Comparison of ENCODE assay signal across 8 cellular contexts in the genomic region with DNA sequence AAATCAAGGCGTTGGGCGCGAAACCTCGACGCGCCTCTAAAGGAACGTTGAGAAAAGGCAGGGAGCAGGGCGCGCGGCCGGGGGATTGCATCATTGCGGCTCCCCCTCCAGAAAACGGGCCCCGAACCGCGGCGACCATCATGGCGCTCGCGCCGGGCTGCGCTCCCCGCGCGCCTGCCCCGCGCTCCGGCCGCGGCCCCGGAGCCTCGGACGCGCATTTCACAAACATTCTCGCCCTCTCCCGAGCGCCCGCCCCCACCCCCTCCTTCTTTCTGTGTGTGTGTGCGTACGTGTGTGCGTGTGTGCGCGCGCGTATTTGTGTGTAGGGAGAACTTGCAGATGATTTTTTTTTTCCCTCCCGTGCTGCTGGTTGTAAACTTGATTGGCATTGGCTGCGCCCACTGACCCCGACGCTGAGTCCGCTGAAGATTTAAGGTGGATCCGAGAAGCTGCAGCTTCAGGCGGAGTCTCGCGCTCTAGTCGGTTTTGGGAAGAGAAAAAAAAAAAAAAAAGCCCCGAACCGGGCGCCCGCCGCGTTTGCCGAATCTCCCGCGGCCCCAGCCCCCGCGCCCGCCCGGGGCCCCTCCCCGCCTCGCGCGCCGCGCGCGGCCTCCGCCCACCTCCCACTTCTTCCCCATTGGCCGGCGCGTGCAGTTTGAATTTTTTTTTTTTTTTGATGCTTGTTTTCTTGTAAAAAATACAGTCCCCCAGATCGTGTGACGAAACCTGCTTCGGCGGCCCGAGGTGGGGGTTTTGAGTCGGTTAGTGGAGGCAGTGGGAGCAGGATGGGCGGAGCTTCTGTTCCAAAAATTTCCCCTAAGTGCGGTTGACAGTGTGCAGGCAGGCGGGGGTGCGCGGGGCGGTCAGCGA. TPM values are rescaled to one million over a fixed set of nuclear protein-coding genes. Genes with fewer than 3 reads are reported as not detected.
DNase-seq lines count a peak whose midpoint lies in the region; ATAC-seq lines count a peak whose summit lies in the region.

No MANE protein-coding gene starts in this region.

- WGBS in esophagus, 2 donors: 1% methylated on average over 81 to 93 of the region's 93 CpGs

- H3K4me1 ChIP-seq in esophagus (ENCODE audit: control insufficient read depth in 2 of 2, insufficient read depth in 2 of 2, low read length in 1 of 2): peaks cover 0 to 3% of the 10 kb centered on the region in 2 donors
- H3K4me1 ChIP-seq in muscle layer of colon (ENCODE audit: insufficient read depth, low read length): peaks cover 31% of the 10 kb centered on the region

- peak overlapping the region; percentile 98 to 100 (median 99) for H3K27ac Mint-ChIP-seq in IgD-negative memory B cell
- peak overlapping the region; percentile 99 for H3K27ac Mint-ChIP-seq in activated T-cell treated with anti-CD3 and anti-CD28 coated beads, Interleukin-2, amount 50 U/mL, for 24 hours

- H3K4me3 ChIP-seq in esophagus (ENCODE audit: low read depth in 1 of 2, low read length in 2 of 2): peak overlapping the region; percentile 65 to 95
- peak overlapping the region; percentile 79 to 90 for H3K4me3 ChIP-seq in muscle layer of colon (ENCODE audit: low read depth in 1 of 2, low read length in 2 of 2)

- no peaks in the 10 kb centered on the region for H3K27me3 Mint-ChIP-seq in IgD-negative memory B cell
- H3K27me3 Mint-ChIP-seq in activated T-cell treated with anti-CD3 and anti-CD28 coated beads, Interleukin-2, amount 50 U/mL, for 24 hours: no peaks in the 10 kb centered on the region

- no peaks in the 10 kb centered on the region for H3K36me3 ChIP-seq in esophagus (ENCODE audit: control insufficient read depth in 2 of 2, insufficient read depth in 2 of 2, low read length in 1 of 2)
- peaks cover 17% of the 10 kb centered on the region for H3K36me3 ChIP-seq in muscle layer of colon (ENCODE audit: insufficient read depth, low read length)

- H3K9me3 ChIP-seq in esophagus (ENCODE audit: control insufficient read depth in 2 of 2, insufficient read depth in 1 of 2, low read depth in 1 of 2, low read length in 1 of 2) (no peaks in the 10 kb centered on the region), muscle layer of colon (ENCODE audit: low read length) (no peaks in the 10 kb centered on the region)

- peak overlapping the region; percentile 96 to 99 (median 98) for H3K4me3 Mint-ChIP-seq in IgD-negative memory B cell
- H3K4me3 Mint-ChIP-seq in activated T-cell treated with anti-CD3 and anti-CD28 coated beads, Interleukin-2, amount 50 U/mL, for 24 hours: peak overlapping the region; percentile 99

- DNase-seq in DMS153 (lab: John Stamatoyannopoulos, UW) (peak; percentile 93), OCI-M1 (lab: John Stamatoyannopoulos, UW) (peak; percentile 99)
- peak; percentile 89 for DNase-seq in activated T-cell treated with anti-CD3 and anti-CD28 coated beads, Interleukin-2, amount 50 U/mL, for 24 hours
- peak; percentile 68 to 73 for DNase-seq in stimulated activated CD8-positive, alpha-beta memory T cell treated with anti-CD3 and anti-CD28 coated beads, Interleukin-7, amount 100 ng/mL, for 1 hour (ENCODE audit: low read depth in 2 of 2)

- H3K9me3 Mint-ChIP-seq in IgD-negative memory B cell: no peaks in the 10 kb centered on the region
- no peaks in the 10 kb centered on the region for H3K9me3 Mint-ChIP-seq in activated T-cell treated with anti-CD3 and anti-CD28 coated beads, Interleukin-2, amount 50 U/mL, for 24 hours

- H3K27me3 ChIP-seq in esophagus (ENCODE audit: control insufficient read depth in 1 of 2, insufficient read depth in 2 of 2, low read length in 2 of 2) (no peaks in the 10 kb centered on the region), muscle layer of colon (ENCODE audit: control insufficient read depth in 1 of 2, insufficient read depth in 2 of 2, low read length in 2 of 2) (no peaks in the 10 kb centered on the region)

- H3K9ac ChIP-seq in muscle layer of colon (ENCODE audit: low read length): no peak overlapping the region

- peak; percentile 54 for ATAC-seq in GM21576 (IDR thresholded peaks at IDR 0.05; ENCODE audit: unreplicated experiment)

- peaks cover 33 to 39% (median 34%) of the 10 kb centered on the region in 3 donors for H3K4me1 Mint-ChIP-seq in IgD-negative memory B cell
- peaks cover 60% of the 10 kb centered on the region for H3K4me1 Mint-ChIP-seq in activated T-cell treated with anti-CD3 and anti-CD28 coated beads, Interleukin-2, amount 50 U/mL, for 24 hours (ENCODE audit: low read depth)

- H3K27ac ChIP-seq in esophagus (ENCODE audit: low read depth in 2 of 2, low read length in 1 of 2): peak overlapping the region; percentile 100
- peak overlapping the region; percentile 96 for H3K27ac ChIP-seq in muscle layer of colon (ENCODE audit: low read depth, low read length)

- H3K36me3 Mint-ChIP-seq in IgD-negative memory B cell: peaks cover 7% of the 10 kb centered on the region
- peaks cover 71% of the 10 kb centered on the region for H3K36me3 Mint-ChIP-seq in activated T-cell treated with anti-CD3 and anti-CD28 coated beads, Interleukin-2, amount 50 U/mL, for 24 hours (ENCODE audit: low read depth)

RNA-seq across cellular contexts. Expression of gene CDKN1B, which starts 8.2 kb away (rescaled TPM):
- polyA plus RNA-seq in IgD-negative memory B cell (12.5 TPM), esophagus (10 to 100 TPM; 17.5 to 26.2 TPM)

RNA-seq across cellular contexts. Expression of gene GPR19, which starts 29.3 kb away (rescaled TPM):
- polyA plus RNA-seq in IgD-negative memory B cell: 0.36 TPM
- polyA plus RNA-seq in esophagus: under 1 TPM; 0.20 to 0.24 TPM

Comparison
In these comparisons a context has a peak if more than half of its experiments do, and no peak if none do; other contexts are left out.
1. Peak in every context shown above with its lines: DNase-seq, ATAC-seq, H3K4me3 ChIP-seq and H3K27ac ChIP-seq.